25 cellular contexts compared by ENCODE assay signal in genomic region chrX:36348509-36348908, GRCh38.
"Had no signal": no experiment of that assay in that cellular context is flagged by ENCODE, and none has a peak within 500 bp of the region (broad histone marks: within the 10 kb centered on the region; RNA-seq: fewer than 3 reads in every experiment).

No MANE protein-coding gene starts in this region.

- H3K27me3 ChIP-seq: colonic mucosa, esophagus muscularis mucosa, esophagus squamous epithelium, foreskin keratinocyte, gastrocnemius medialis, gastroesophageal sphincter, heart left ventricle, heart right ventricle had no signal

- H3K36me3 ChIP-seq: colonic mucosa, esophagus muscularis mucosa, esophagus squamous epithelium, gastrocnemius medialis, gastroesophageal sphincter, heart left ventricle, heart right ventricle had no signal

- H3K9me3 ChIP-seq: colonic mucosa, esophagus muscularis mucosa, esophagus squamous epithelium, gastrocnemius medialis, gastroesophageal sphincter had no signal

- H3K4me1 ChIP-seq: colonic mucosa, esophagus muscularis mucosa, esophagus squamous epithelium, foreskin keratinocyte, gastrocnemius medialis, gastroesophageal sphincter, heart left ventricle, heart right ventricle had no signal

- H3K4me3 ChIP-seq: colonic mucosa, coronary artery, dorsolateral prefrontal cortex, esophagus muscularis mucosa, esophagus squamous epithelium, gastrocnemius medialis, gastroesophageal sphincter, heart left ventricle, heart right ventricle had no signal

- ATAC-seq: effector memory CD8-positive, alpha-beta T cell; esophagus mucosa; foreskin keratinocyte; gastrocnemius medialis; gastroesophageal sphincter; heart left ventricle; heart right ventricle had no signal

- DNase-seq: colonic mucosa; cortex of kidney; dermis blood vessel endothelial cell; dorsolateral prefrontal cortex; effector CD4-positive, alpha-beta T cell; effector CD8-positive, alpha-beta T cell; effector memory CD4-positive, alpha-beta T cell; effector memory CD8-positive, alpha-beta T cell; endodermal cell; erythroblast; esophagus squamous epithelium; foreskin fibroblast; foreskin keratinocyte; foreskin melanocyte; gastrocnemius medialis; glutamatergic neuron; head of caudate nucleus; heart left ventricle; heart right ventricle had no signal

- H3K27ac ChIP-seq: colonic mucosa, coronary artery, dorsolateral prefrontal cortex, epithelial cell of prostate, esophagus muscularis mucosa, esophagus squamous epithelium, foreskin keratinocyte, gastrocnemius medialis, gastroesophageal sphincter, heart left ventricle, heart right ventricle had no signal

- FAIRE-seq: endothelial cell of umbilical vein had no signal
